11 cellular contexts compared by ENCODE assay signal in the genomic region with DNA sequence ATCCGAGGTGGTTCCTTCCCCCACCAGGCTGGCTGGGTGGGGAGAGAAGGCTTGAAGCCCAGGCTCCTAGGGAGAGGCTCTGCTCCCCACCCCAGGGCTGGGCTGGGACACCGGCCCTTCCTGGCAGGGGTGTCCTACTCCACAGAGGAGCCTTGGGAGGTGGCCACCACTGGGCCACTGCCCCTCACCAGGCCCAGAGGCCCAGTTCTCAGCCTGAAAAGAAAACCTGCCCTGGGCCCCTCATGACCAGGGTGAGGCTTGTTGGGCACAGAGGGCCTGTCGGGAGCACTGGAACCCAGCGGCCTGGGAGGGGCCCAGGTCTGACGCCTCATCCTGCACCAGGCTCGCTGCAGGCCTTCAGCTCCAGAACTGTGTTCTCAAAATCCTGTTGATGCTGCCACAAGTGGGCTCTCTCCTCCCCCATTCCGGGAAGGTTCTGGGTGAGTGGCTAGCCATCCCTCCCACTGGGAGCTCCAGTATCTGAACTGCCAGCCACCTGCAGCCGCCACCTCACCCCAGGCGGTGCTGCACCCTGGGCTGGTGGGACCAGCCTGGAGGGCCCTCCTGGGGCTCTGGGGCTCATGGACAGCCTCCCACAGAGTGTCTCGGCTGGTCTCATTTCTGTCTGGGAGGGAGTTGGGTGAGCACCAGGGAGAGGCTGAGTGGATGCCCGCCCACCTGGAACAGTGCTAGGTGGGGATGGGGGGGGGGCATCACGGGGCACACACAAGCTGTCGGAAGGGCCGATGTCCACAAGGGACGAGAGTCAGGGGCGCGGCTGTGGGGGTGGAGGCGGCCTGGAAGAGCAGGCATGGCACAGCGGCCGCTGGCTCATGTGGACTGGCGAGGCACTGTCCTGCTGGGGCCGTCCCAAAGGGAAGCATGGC. TPM values are rescaled to one million over a fixed set of nuclear protein-coding genes. Genes with fewer than 3 reads are reported as not detected.
DNase-seq lines count a peak whose midpoint lies in the region; ATAC-seq and TF ChIP-seq lines count a peak whose summit lies in the region.
"Had no signal": no experiment of that assay in that cellular context is flagged by ENCODE, and none has a peak within 500 bp of the region (broad histone marks: within the 10 kb centered on the region; RNA-seq: fewer than 3 reads in every experiment).

No MANE protein-coding gene starts in this region.

- POLR2A ChIA-PET in Panc1 (lab: Charles Lee), result interaction anchor here (0.5 to 0.7 kb wide), 3 partner anchors 11 to 21 kb away, joined by 3 to 8 read pairs (median 5); no protein-coding TSS in a partner anchor
- POLR2A ChIA-PET in CD4-positive, alpha-beta memory T cell (lab: Charles Lee; ENCODE audit: partially characterized antibody), result interaction anchor here (1.7 kb wide), 1 partner anchor 21 kb away, joined by 4 read pairs; the partner anchor contains the start of gene TRMT61A

- H2AFZ ChIP-seq in GM23338, result no peak overlapping the region

- H3K27ac Mint-ChIP-seq in CD4-positive, alpha-beta memory T cell, result no peak overlapping the region
- no peak overlapping the region for H3K27ac Mint-ChIP-seq in GM23338

- no peak overlapping the region for H3K4me3 Mint-ChIP-seq in CD4-positive, alpha-beta memory T cell
- H3K4me3 Mint-ChIP-seq in GM23338, result no peak overlapping the region

- H3K4me3 ChIP-seq in BLaER1 treated with 17β-estradiol and CSF1 and Interleukin-3, amounts not matched to agents 10 nM and 100 nM, result peak overlapping the region in 6 of 10 experiments; percentile 3 to 47 (median 30); a peak in 8 of 20 replicates
- H3K4me3 ChIP-seq in Panc1 (ENCODE audit: low read depth in 2 of 2, low read length in 2 of 2) (no peak overlapping the region), prostate gland (no peak overlapping the region), GM23338 (no peak overlapping the region)
- H3K4me3 ChIP-seq in CD4-positive, alpha-beta memory T cell (ENCODE audit: low read length in 2 of 2), result no peak overlapping the region

- no peaks in the 10 kb centered on the region for H3K9me3 ChIP-seq in BLaER1 treated with 17β-estradiol and CSF1 and Interleukin-3, amounts not matched to agents 10 nM and 100 nM (replicated peaks in 1 of 11)
- no peaks in the 10 kb centered on the region for H3K9me3 ChIP-seq in Panc1 (ENCODE audit: control insufficient read depth, insufficient read depth, low read depth, low read length)
- H3K9me3 ChIP-seq in prostate gland, result no peaks in the 10 kb centered on the region
- H3K9me3 ChIP-seq in CD4-positive, alpha-beta memory T cell (ENCODE audit: control insufficient read depth in 1 of 2, low read length in 2 of 2), result no peaks in the 10 kb centered on the region

- no peak for DNase-seq in Panc1 (ENCODE audit: low read depth, low spot score)
- peak; percentile 78 for DNase-seq in cardiac septum (ENCODE audit: low spot score)
- no peak for DNase-seq in prostate gland (ENCODE audit: low spot score)
- no peak for DNase-seq in CD4-positive, alpha-beta memory T cell
- DNase-seq in MV-4-11 (lab: John Stamatoyannopoulos, UW), result no peak
- DNase-seq in GM23338 (ENCODE audit: low spot score), result no peak
- DNase-seq in SW 1271 (lab: John Stamatoyannopoulos, UW), result no peak
- DNase-seq: NCI-H2171 treated with DMSO at 0.1 percent for 48 hours; stimulated activated CD4-positive, alpha-beta T cell treated with anti-CD3 and anti-CD28 coated beads, Interleukin-4, amount 100 ng/mL, for 1 hour had no signal

- H3K36me3 ChIP-seq in BLaER1 treated with 17β-estradiol and CSF1 and Interleukin-3, amounts not matched to agents 10 nM and 100 nM, result peaks cover 0 to 8% (median 0%) of the 10 kb centered on the region in 11 experiments; a peak in 6 of 22 replicates
- no peaks in the 10 kb centered on the region for H3K36me3 ChIP-seq in Panc1 (ENCODE audit: control insufficient read depth, insufficient read depth, low read length)
- no peaks in the 10 kb centered on the region for H3K36me3 ChIP-seq in prostate gland
- H3K36me3 ChIP-seq in CD4-positive, alpha-beta memory T cell (ENCODE audit: insufficient read depth, low read length), result no peaks in the 10 kb centered on the region
- H3K36me3 ChIP-seq in GM23338 (ENCODE audit: insufficient read depth), result no peaks in the 10 kb centered on the region

- ATAC-seq in Panc1 (no peak), GM23338 (no peak)

- H4K20me1 ChIP-seq in BLaER1 treated with 17β-estradiol and CSF1 and Interleukin-3, amounts not matched to agents 10 nM and 100 nM, result peaks cover 52 to 100% (median 97%) of the 10 kb centered on the region in 11 experiments
- no peaks in the 10 kb centered on the region for H4K20me1 ChIP-seq in GM23338 (replicated peaks; ENCODE audit: insufficient read depth)

- in situ Hi-C loops in Panc1 (cut with HindIII; ENCODE audit: low pct_unique_long_range_greater_than_20kb, low sequenced_read_pairs), result no loop called here

- H3K27me3 Mint-ChIP-seq in CD4-positive, alpha-beta memory T cell, result peaks cover 0 to 2% of the 10 kb centered on the region in 2 donors
- H3K27me3 Mint-ChIP-seq in GM23338 (ENCODE audit: insufficient read depth, low read depth, poor library complexity), result peaks cover 6% of the 10 kb centered on the region

- H3K27ac ChIP-seq in BLaER1 treated with 17β-estradiol and CSF1 and Interleukin-3, amounts not matched to agents 10 nM and 100 nM, result peak overlapping the region in 9 of 11 experiments; percentile 4 to 70 (median 46); a peak in 17 of 22 replicates
- peak overlapping the region; percentile 34; the same call in 1 of the 2 replicates for H3K27ac ChIP-seq in Panc1 (ENCODE audit: low read length)
- peak overlapping the region; percentile 68 to 81 for H3K27ac ChIP-seq in prostate gland
- no peak overlapping the region for H3K27ac ChIP-seq in CD4-positive, alpha-beta memory T cell (ENCODE audit: low read depth, low read length)
- H3K27ac ChIP-seq in GM23338 (ENCODE audit: low read depth), result no peak overlapping the region
- H3K27ac ChIP-seq: HL-60 had no signal

- H3K36me3 Mint-ChIP-seq in CD4-positive, alpha-beta memory T cell, result peaks cover 0 to 11% of the 10 kb centered on the region in 2 donors
- H3K36me3 Mint-ChIP-seq in GM23338 (ENCODE audit: low read depth), result no peaks in the 10 kb centered on the region; the same call in 2 of the 3 replicates

- H3K79me2 ChIP-seq in GM23338 (replicated peaks; ENCODE audit: insufficient read depth), result no peaks in the 10 kb centered on the region

- TF ChIP-seq POLR2A in prostate gland (IDR thresholded peaks at IDR 0.05), result no peak

- CTCF ChIA-PET in Panc1 (lab: Charles Lee), result interaction anchor here (0.7 kb wide), 1 partner anchor 52 kb away, joined by 3 read pairs; no protein-coding TSS in a partner anchor
- CTCF ChIA-PET in CD4-positive, alpha-beta memory T cell (lab: Charles Lee; ENCODE audit: partially characterized antibody), result interaction anchor here (1.1 to 9.0 kb wide), 4 partner anchors 30 to 49 kb away, joined by 3 to 78 read pairs (median 4); partner anchors contain the start of gene CKB

- H3K4me1 Mint-ChIP-seq in CD4-positive, alpha-beta memory T cell, result peaks cover 2 to 13% (median 6%) of the 10 kb centered on the region in 4 donors
- peaks cover 5% of the 10 kb centered on the region; the same call in 1 of the 3 replicates for H3K4me1 Mint-ChIP-seq in GM23338

- H3K9me2 ChIP-seq in GM23338 (ENCODE audit: insufficient read depth), result no peaks in the 10 kb centered on the region

- peak overlapping the region; percentile 60 to 98 (median 92) for H3K4me2 ChIP-seq in BLaER1 treated with 17β-estradiol and CSF1 and Interleukin-3, amounts not matched to agents 10 nM and 100 nM
- no peak overlapping the region for H3K4me2 ChIP-seq in GM23338

- no peaks in the 10 kb centered on the region for H3F3A ChIP-seq in GM23338 (replicated peaks; ENCODE audit: low read depth)

- no peaks in the 10 kb centered on the region for H3K9me3 Mint-ChIP-seq in CD4-positive, alpha-beta memory T cell
- no peaks in the 10 kb centered on the region for H3K9me3 Mint-ChIP-seq in GM23338

- WGBS in prostate gland, result 61% methylated on average over 16 of the region's 22 CpGs

- peaks cover 0 to 8% (median 0%) of the 10 kb centered on the region in 11 experiments; a peak in 5 of 22 replicates for H3K27me3 ChIP-seq in BLaER1 treated with 17β-estradiol and CSF1 and Interleukin-3, amounts not matched to agents 10 nM and 100 nM
- H3K27me3 ChIP-seq in Panc1 (ENCODE audit: control insufficient read depth, insufficient read depth, low read length), result no peaks in the 10 kb centered on the region
- no peaks in the 10 kb centered on the region for H3K27me3 ChIP-seq in prostate gland (replicated peaks; ENCODE audit: insufficient read depth)
- H3K27me3 ChIP-seq in CD4-positive, alpha-beta memory T cell (ENCODE audit: insufficient read depth, low read length), result no peaks in the 10 kb centered on the region
- no peaks in the 10 kb centered on the region for H3K27me3 ChIP-seq in GM23338 (ENCODE audit: insufficient read depth)

- TF ChIP-seq CTCF in Panc1 (IDR thresholded peaks at IDR 0.05) (no peak), prostate gland (IDR thresholded peaks at IDR 0.05) (no peak), GM23338 (conservative IDR thresholded peaks at IDR 0.05; ENCODE audit: low read depth in 2 of 2) (no peak)

- H3K9ac ChIP-seq in BLaER1 treated with 17β-estradiol and CSF1 and Interleukin-3, amounts not matched to agents 10 nM and 100 nM, result peak overlapping the region; percentile 24 to 71 (median 59); a peak in 19 of 22 replicates

- BruUV-seq in Panc1 (replicated peaks; lab: Mats Ljungman, UMichigan), result no TSS peak

- intact Hi-C loops in Panc1 (cut with micrococcal nuclease; ENCODE audit: unreplicated experiment), result no loop called here
- intact Hi-C loops in cardiac septum (cut with DNase I), result no loop called here
- intact Hi-C loops in prostate gland (cut with DNase I), result loop anchor here (5.0 kb wide), 1 partner anchor 163 kb away; the partner anchor contains the start of gene MARK3
- intact Hi-C loops in CD4-positive, alpha-beta memory T cell (cut with micrococcal nuclease), result no loop called here

- H3K4me1 ChIP-seq in BLaER1 treated with 17β-estradiol and CSF1 and Interleukin-3, amounts not matched to agents 10 nM and 100 nM, result peaks cover 55 to 84% (median 71%) of the 10 kb centered on the region in 10 experiments
- H3K4me1 ChIP-seq in Panc1 (ENCODE audit: control insufficient read depth, insufficient read depth, low read length) (peaks cover 30% of the 10 kb centered on the region), prostate gland (replicated peaks) (no peaks in the 10 kb centered on the region), GM23338 (ENCODE audit: insufficient read depth) (no peaks in the 10 kb centered on the region)
- no peaks in the 10 kb centered on the region for H3K4me1 ChIP-seq in CD4-positive, alpha-beta memory T cell (ENCODE audit: insufficient read depth, low read length)

RNA-seq across cellular contexts. Expression of gene BAG5, which starts 11.8 kb away (rescaled TPM):
- total RNA-seq in Panc1 (2021; ENCODE audit: unreplicated experiment) (22.5 TPM), cardiac septum (20.1 TPM), prostate gland (10 to 100 TPM; 31.2 to 33.3 TPM)
- 9.1 TPM for polyA plus RNA-seq in Panc1 (2012; ENCODE audit: insufficient read length)
- 10 to 100 TPM; 37.0 to 37.1 TPM for total RNA-seq in CD4-positive, alpha-beta memory T cell
- 10 to 100 TPM; 33.1 to 39.5 TPM for polyA plus RNA-seq in CD4-positive, alpha-beta memory T cell
- 25.4 and 29.2 TPM in 2 replicates for total RNA-seq in GM23338 (2014; rRNA removed; shearing (Covaris generic))
- polyA plus RNA-seq in GM23338 (2016; fragmentation: Nextera tagmentation; extraction: Ambion mirVana), result 16.4 and 21.1 TPM in 2 replicates

RNA-seq across cellular contexts. Expression of gene COA8, which starts 12.1 kb away (rescaled TPM):
- 42.2 TPM for total RNA-seq in Panc1 (2021; ENCODE audit: unreplicated experiment)
- 34.1 TPM for polyA plus RNA-seq in Panc1 (2012; ENCODE audit: insufficient read length)
- total RNA-seq in cardiac septum, result 43.8 TPM
- total RNA-seq in prostate gland, result 10 to 100 TPM; 24.3 to 24.9 TPM
- total RNA-seq in CD4-positive, alpha-beta memory T cell, result 10 to 100 TPM; 26.1 to 29.2 TPM
- polyA plus RNA-seq in CD4-positive, alpha-beta memory T cell, result 10 to 100 TPM; 52.9 to 63.9 TPM
- 61.3 and 82.6 TPM in 2 replicates for total RNA-seq in GM23338 (2014; rRNA removed; shearing (Covaris generic))
- polyA plus RNA-seq in GM23338 (2016; fragmentation: Nextera tagmentation; extraction: Ambion mirVana), result 129 and 130 TPM in 2 replicates

RNA-seq across cellular contexts. Expression of gene TRMT61A, which starts 21.7 kb away (rescaled TPM):
- total RNA-seq in Panc1 (2021; ENCODE audit: unreplicated experiment), result 22.9 TPM
- 23.8 TPM for polyA plus RNA-seq in Panc1 (2012; ENCODE audit: insufficient read length)
- total RNA-seq in cardiac septum, result 5.2 TPM
- total RNA-seq in prostate gland, result 10 to 100 TPM; 19.6 to 40.4 TPM
- total RNA-seq in CD4-positive, alpha-beta memory T cell, result 10 to 100 TPM; 14.0 TPM
- polyA plus RNA-seq in CD4-positive, alpha-beta memory T cell, result 1 to 10 TPM; 4.6 to 9.3 TPM
- 22.0 and 28.2 TPM in 2 replicates for total RNA-seq in GM23338 (2014; rRNA removed; shearing (Covaris generic))
- 13.2 and 13.4 TPM in 2 replicates for polyA plus RNA-seq in GM23338 (2016; fragmentation: Nextera tagmentation; extraction: Ambion mirVana)

RNA-seq across cellular contexts. Expression of gene CKB, which starts 28.1 kb away (rescaled TPM):
- total RNA-seq in Panc1 (2021; ENCODE audit: unreplicated experiment) (436 TPM), cardiac septum (327 TPM), prostate gland (1,000 to 10,000 TPM; 1,199 to 1,838 TPM)
- polyA plus RNA-seq in Panc1 (2012; ENCODE audit: insufficient read length), result 1,631 TPM
- 1 to 10 TPM; 2.8 to 3.0 TPM for total RNA-seq in CD4-positive, alpha-beta memory T cell
- polyA plus RNA-seq in CD4-positive, alpha-beta memory T cell, result 1 to 10 TPM; 2.0 to 2.1 TPM
- 504 and 604 TPM in 2 replicates for total RNA-seq in GM23338 (2014; rRNA removed; shearing (Covaris generic))
- 846 and 852 TPM in 2 replicates for polyA plus RNA-seq in GM23338 (2016; fragmentation: Nextera tagmentation; extraction: Ambion mirVana)

Comparison
In these comparisons a context has a peak if more than half of its experiments do, and no peak if none do; other contexts are left out.
1. H3K27ac ChIP-seq: peak in BLaER1 treated with 17β-estradiol and CSF1 and Interleukin-3, amounts not matched to agents 10 nM and 100 nM (9 of 11), Panc1 (single experiment) and prostate gland (2 of 2); none in CD4-positive, alpha-beta memory T cell (single experiment) and GM23338 (single experiment).
2. H3K4me3 ChIP-seq: peak in BLaER1 treated with 17β-estradiol and CSF1 and Interleukin-3, amounts not matched to agents 10 nM and 100 nM (6 of 10); none in Panc1 (0 of 2), prostate gland (0 of 2), CD4-positive, alpha-beta memory T cell (0 of 2) and GM23338 (single experiment).